In the genomic region with DNA sequence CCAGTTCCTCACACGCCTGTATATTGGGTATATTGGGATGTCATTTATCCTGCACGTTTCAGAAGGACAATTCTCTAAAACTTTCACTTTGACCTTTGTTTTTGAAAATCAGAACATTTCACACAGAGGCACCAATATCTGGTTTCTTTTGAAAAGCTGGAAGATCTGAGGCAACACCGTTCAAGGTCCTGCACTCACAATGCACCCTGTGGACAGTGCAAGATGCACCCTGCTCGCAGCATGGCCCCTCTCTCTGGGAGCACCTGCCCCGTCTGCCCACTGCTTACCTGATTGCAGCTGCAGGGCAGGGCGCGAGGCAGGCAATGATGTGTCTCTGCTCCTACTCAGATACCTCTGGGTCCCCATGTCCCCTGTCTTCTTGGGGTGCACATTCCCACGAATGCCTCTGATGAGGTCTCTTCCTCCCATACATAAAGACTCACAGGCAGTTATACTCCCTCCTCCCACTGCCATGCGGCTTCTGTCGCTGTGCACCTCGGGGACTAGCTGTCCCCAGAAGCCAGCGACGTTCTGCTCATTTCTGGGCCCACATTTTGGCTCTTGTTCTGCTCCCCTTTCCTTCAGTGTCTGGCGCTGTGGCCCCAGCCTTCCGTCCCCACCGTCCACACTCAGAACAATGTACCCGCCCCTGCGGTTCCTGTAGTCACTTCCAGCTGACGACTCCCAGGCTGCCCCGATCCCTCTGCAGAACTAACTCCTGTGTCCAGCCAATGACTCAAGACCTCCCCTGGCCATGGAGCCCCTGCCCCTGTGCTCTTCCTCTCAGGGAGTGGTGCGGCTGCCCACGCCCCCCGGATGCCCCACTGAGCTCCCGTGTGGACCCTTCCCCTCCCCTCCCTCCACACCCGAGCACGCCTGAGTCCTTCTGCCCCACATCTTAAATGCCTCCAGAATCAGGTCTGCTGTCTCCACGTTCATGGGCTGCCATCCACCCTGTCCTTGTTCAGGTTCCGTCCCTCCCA, we compare ENCODE assay signal across 24 cellular contexts. TPM values are rescaled to one million over a fixed set of nuclear protein-coding genes. Genes with fewer than 3 reads are reported as not detected.
DNase-seq lines count a peak whose midpoint lies in the region; ATAC-seq, FAIRE-seq and TF ChIP-seq lines count a peak whose summit lies in the region.
"Had no signal": no experiment of that assay in that cellular context is flagged by ENCODE, and none has a peak within 500 bp of the region (broad histone marks: within the 10 kb centered on the region; RNA-seq: fewer than 3 reads in every experiment).

Gene OR6B3, minus strand, starts transcription at position 349 of the 983 bp plus-strand sequence.

- H3K9me3 ChIP-seq in A549: no peaks in the 10 kb centered on the region
- H3K9me3 ChIP-seq in HCT116 (ENCODE audit: control insufficient read depth in 1 of 2, insufficient read depth in 1 of 2, low read depth in 1 of 2, low read length in 2 of 2): no peaks in the 10 kb centered on the region
- H3K9me3 ChIP-seq in neural progenitor cell (ENCODE audit: low read depth): no peaks in the 10 kb centered on the region
- H3K9me3 ChIP-seq: BLaER1, MG63, Peyer's patch had no signal

- H3K79me2 ChIP-seq in HCT116 (ENCODE audit: insufficient read depth, low read length): no peaks in the 10 kb centered on the region
- H3K79me2 ChIP-seq in neural progenitor cell (ENCODE audit: low read depth): no peaks in the 10 kb centered on the region

- H3K4me1 Mint-ChIP-seq in neural progenitor cell (peaks cover 4% of the 10 kb centered on the region), progenitor cell of endocrine pancreas (ENCODE audit: low read depth) (peaks cover 1% of the 10 kb centered on the region)

- TF ChIP-seq CTCF in A549 (IDR thresholded peaks at IDR 0.05) (no peak), HCT116 (IDR thresholded peaks at IDR 0.05 in 2 of 3, conservative IDR thresholded peaks at IDR 0.05 in 1 of 3; ENCODE audit: borderline replicate concordance in 1 of 3, insufficient read depth in 1 of 3, low read depth in 2 of 3, low read length in 2 of 3) (no peak), bronchial epithelial cell (IDR thresholded peaks at IDR 0.05; ENCODE audit: insufficient read depth, low read length, severe bottlenecking) (no peak), neural progenitor cell (IDR thresholded peaks at IDR 0.05) (no peak), progenitor cell of endocrine pancreas (IDR thresholded peaks at IDR 0.05; ENCODE audit: unreplicated experiment) (no peak)

- no peak for TF ChIP-seq POLR2A in A549 (IDR thresholded peaks at IDR 0.05; ENCODE audit: low read length)
- TF ChIP-seq POLR2A in HCT116 (IDR thresholded peaks at IDR 0.05; ENCODE audit: borderline replicate concordance, extremely low read depth, insufficient read depth, insufficient read length): no peak

- CTCF ChIA-PET in A549 (lab: Yijun Ruan, JAX): interaction anchor here (1.0 to 4.3 kb wide), 4 partner anchors 7 to 96 kb away, joined by 3 to 19 read pairs (median 10); no protein-coding TSS in a partner anchor
- CTCF ChIA-PET in HCT116 (lab: Charles Lee): no interaction called here

- peaks cover 15% of the 10 kb centered on the region for H3K27me3 Mint-ChIP-seq in neural progenitor cell (ENCODE audit: insufficient read depth, low read depth)
- peaks cover 79% of the 10 kb centered on the region for H3K27me3 Mint-ChIP-seq in progenitor cell of endocrine pancreas

- RAD21 ChIA-PET in HCT116 (lab: Charles Lee; ENCODE audit: low non-redundant PET in 1 of 2, low total read pairs in 2 of 2, uncharacterized antibody in 2 of 2, unreplicated experiment in 2 of 2): no interaction called here

- H3K9ac ChIP-seq in HCT116 (ENCODE audit: low read length) (no peak within 1 kb of the TSS), neural progenitor cell (no peak within 1 kb of the TSS)
- H3K9ac ChIP-seq: BLaER1 had no signal

- H3K27ac Mint-ChIP-seq in neural progenitor cell: peak within 1 kb of the TSS; percentile 18
- H3K27ac Mint-ChIP-seq in progenitor cell of endocrine pancreas: no peak within 1 kb of the TSS
- H3K27ac Mint-ChIP-seq: CD4-positive, alpha-beta T cell had no signal

- H3K27me3 ChIP-seq in HCT116 (ENCODE audit: insufficient read depth, low read length): peaks cover 80% of the 10 kb centered on the region
- peaks cover 6% of the 10 kb centered on the region for H3K27me3 ChIP-seq in bronchial epithelial cell (ENCODE audit: control insufficient read depth, insufficient read depth, low read length)
- peaks cover 85% of the 10 kb centered on the region for H3K27me3 ChIP-seq in neural progenitor cell
- H3K27me3 ChIP-seq: BLaER1, Peyer's patch had no signal

- H4K20me1 ChIP-seq in HCT116 (ENCODE audit: insufficient read depth) (no peaks in the 10 kb centered on the region), neural progenitor cell (ENCODE audit: low read depth) (no peaks in the 10 kb centered on the region)
- H4K20me1 ChIP-seq: BLaER1 had no signal

- no peaks in the 10 kb centered on the region for H3K9me2 ChIP-seq in HCT116 (ENCODE audit: insufficient read depth)

- H3K27ac ChIP-seq in A549 (no peak within 1 kb of the TSS), HCT116 (ENCODE audit: low read depth, low read length) (no peak within 1 kb of the TSS), neural progenitor cell (no peak within 1 kb of the TSS)
- H3K27ac ChIP-seq: BLaER1, Peyer's patch had no signal

- H2AFZ ChIP-seq in HCT116 (ENCODE audit: low read depth, low read length, poor library complexity, severe bottlenecking): no peak within 1 kb of the TSS
- no peak within 1 kb of the TSS for H2AFZ ChIP-seq in neural progenitor cell (replicated peaks)

- TF ChIP-seq RAD21 in A549 (conservative IDR thresholded peaks at IDR 0.05 in 1 of 2, IDR thresholded peaks at IDR 0.05 in 1 of 2) (no peak), HCT116 (IDR thresholded peaks at IDR 0.05; ENCODE audit: low read depth) (no peak)

- no peaks in the 10 kb centered on the region for H3K4me1 ChIP-seq in A549
- H3K4me1 ChIP-seq in HCT116 (ENCODE audit: control insufficient read depth in 1 of 2, insufficient read depth in 2 of 2, low read length in 2 of 2): no peaks in the 10 kb centered on the region
- H3K4me1 ChIP-seq in neural progenitor cell: no peaks in the 10 kb centered on the region
- H3K4me1 ChIP-seq: Peyer's patch had no signal

- TF ChIP-seq EP300 in A549 (IDR thresholded peaks at IDR 0.05): no peak

- ATAC-seq in A549 (peak; percentile 41 to 52; a peak in 4 of 6 replicates), HCT116 (0 out of 2 replicates have a peak, but pooled peaks have one; percentile 35)

- no peak for DNase-seq in A549 (ENCODE audit: low read depth in 1 of 2, low spot score in 1 of 2)
- no peak for DNase-seq in HCT116 (ENCODE audit: low read depth, low spot score)
- DNase-seq in bronchial epithelial cell (ENCODE audit: low read depth): no peak
- no peak for DNase-seq in neural progenitor cell (ENCODE audit: low spot score)
- no peak for DNase-seq in progenitor cell of endocrine pancreas (ENCODE audit: low spot score, unreplicated experiment)
- DNase-seq in NCI-H2227 (lab: John Stamatoyannopoulos, UW; ENCODE audit: unreplicated experiment): no peak
- no peak for DNase-seq in DMS153 (lab: John Stamatoyannopoulos, UW)
- DNase-seq: CD4-positive, alpha-beta T cell; COR-L47; GOT3; MG63; NCI-H1048; NCI-H1436 treated with DMSO at 0.1 percent for 48 hours; NCI-H1930; NCI-H345; NCI-H524; NCI-H774; NK-92 treated with Interleukin-12 subunit alpha and Interleukin-12 subunit beta, amount 100 ng/mL, for 24 hours; Peyer's patch had no signal

- H3K4me3 Mint-ChIP-seq in neural progenitor cell: no peak within 1 kb of the TSS
- H3K4me3 Mint-ChIP-seq in progenitor cell of endocrine pancreas (ENCODE audit: low read depth): no peak within 1 kb of the TSS
- H3K4me3 Mint-ChIP-seq: CD4-positive, alpha-beta T cell had no signal

- FAIRE-seq in A549 (lab: Jason Lieb, UNC) (no peak), bronchial epithelial cell (lab: Jason Lieb, UNC) (peak; percentile 50)
- FAIRE-seq: G401.6, GM18507 had no signal

- H3K9me3 Mint-ChIP-seq in neural progenitor cell (no peaks in the 10 kb centered on the region), progenitor cell of endocrine pancreas (ENCODE audit: low read depth) (no peaks in the 10 kb centered on the region)
- H3K9me3 Mint-ChIP-seq: CD4-positive, alpha-beta T cell had no signal

- 18% methylated on average over 22 of the region's 28 CpGs for WGBS in A549 (ENCODE audit: missing lambda C conversion rate)

- peak within 1 kb of the TSS; percentile 7; the same call in 1 of the 3 replicates for H3K4me2 ChIP-seq in A549
- no peak within 1 kb of the TSS for H3K4me2 ChIP-seq in HCT116 (ENCODE audit: low read length)
- no peak within 1 kb of the TSS for H3K4me2 ChIP-seq in neural progenitor cell
- H3K4me2 ChIP-seq: BLaER1 had no signal

- H3K4me3 ChIP-seq in A549 (no peak within 1 kb of the TSS), HCT116 (replicated peaks in 1 of 2; ENCODE audit: low read depth in 1 of 2, low read length in 2 of 2) (no peak within 1 kb of the TSS), bronchial epithelial cell (ENCODE audit: low read depth, low read length) (no peak within 1 kb of the TSS), neural progenitor cell (no peak within 1 kb of the TSS)
- H3K4me3 ChIP-seq: BLaER1, MG63, Peyer's patch had no signal

- H3K36me3 Mint-ChIP-seq in neural progenitor cell (no peaks in the 10 kb centered on the region), progenitor cell of endocrine pancreas (ENCODE audit: insufficient read depth) (no peaks in the 10 kb centered on the region)

- H3F3A ChIP-seq in neural progenitor cell (ENCODE audit: low read depth): no peaks in the 10 kb centered on the region

- POLR2A ChIA-PET in A549 (lab: Yijun Ruan, JAX): no interaction called here
- POLR2A ChIA-PET in HCT116 (lab: Charles Lee): no interaction called here

- no TSS peak for BruUV-seq in HCT116 (replicated peaks; lab: Mats Ljungman, UMichigan)

- H3K36me3 ChIP-seq in HCT116 (ENCODE audit: control insufficient read depth in 1 of 2, insufficient read depth in 2 of 2, low read length in 2 of 2) (no peaks in the 10 kb centered on the region), bronchial epithelial cell (ENCODE audit: control insufficient read depth, insufficient read depth, low read length) (no peaks in the 10 kb centered on the region), neural progenitor cell (no peaks in the 10 kb centered on the region)
- H3K36me3 ChIP-seq: BLaER1, MG63, Peyer's patch had no signal

- intact Hi-C loops in HCT116 (cut with micrococcal nuclease): no loop called here

TF ChIP-seq in A549, 52 proteins besides CTCF, POLR2A, EP300 and RAD21 (continues in another document):
- TF ChIP-seq FOXS1 (CRISPR knock-in tag; IDR thresholded peaks at IDR 0.05): no peak

TF ChIP-seq in HCT116, 20 proteins besides CTCF, POLR2A, EP300 and RAD21 (continues in another document):
- TF ChIP-seq CBX3 (IDR thresholded peaks at IDR 0.05; ENCODE audit: low read depth): no peak

RNA-seq across cellular contexts. Expression of gene OR6B3, which starts in this region (rescaled TPM):
- polyA plus RNA-seq in A549 (2011; rRNA removed) (not detected in 2 replicates), A549 (2017; fragmentation: RNase III; extraction: RNeasy Plus Mini Kit Qiagen cat#74134 plus additional on column Dnase treatment) (not detected in 3 replicates)
- polyA plus RNA-seq in A549 (2012; cell fraction: cytosol; rRNA removed): not detected in 2 replicates
- polyA plus RNA-seq in A549 (2012; cell fraction: nucleus; rRNA removed): not detected in 2 replicates
- not detected in 2 replicates for polyA minus RNA-seq in A549 (2011; rRNA and poly(A)+ RNA removed)
- total RNA-seq in HCT116 (2021; ENCODE audit: unreplicated experiment) (not detected), bronchial epithelial cell (not detected in 2 replicates), neural progenitor cell (ENCODE audit: low replicate concordance) (not detected in 2 replicates), progenitor cell of endocrine pancreas (not detected in 2 replicates)
- polyA plus RNA-seq in HCT116 (2012): not detected in 2 replicates
- total RNA-seq: CD4-positive, alpha-beta T cell; Daoy; LHCN-M2; Peyer's patch had no signal

Comparison
In these comparisons a context has a peak if more than half of its experiments do, and no peak if none do; other contexts are left out.
1. Peak in ATAC-seq and H3K4me2 ChIP-seq in A549; RNA of the gene not detected or under 1 TPM.
2. Peak in ATAC-seq in HCT116; RNA of the gene not detected or under 1 TPM.